17 cellular contexts compared by ENCODE assay signal in the genomic region with DNA sequence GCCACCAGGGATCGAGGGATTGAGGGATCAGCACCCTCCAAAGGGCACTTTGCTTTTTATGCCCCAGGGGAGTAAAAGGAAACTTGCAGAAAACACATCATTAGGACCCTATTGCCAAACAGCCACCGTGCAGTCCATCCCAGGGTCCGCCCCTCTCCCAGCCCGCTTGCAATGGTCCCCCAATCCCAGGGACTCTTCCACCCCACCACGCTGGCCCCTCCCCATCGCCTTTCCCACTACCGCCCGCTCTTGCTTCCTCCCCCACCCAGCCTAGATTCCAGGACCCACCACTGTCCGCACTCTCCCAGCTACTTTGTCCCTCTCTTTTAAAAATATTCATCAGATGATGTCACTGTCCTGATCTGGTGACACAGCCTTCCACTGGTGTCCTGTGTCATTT.
DNase-seq lines count a peak whose midpoint lies in the region; ATAC-seq, FAIRE-seq and TF ChIP-seq lines count a peak whose summit lies in the region.
"Had no signal": no experiment of that assay in that cellular context is flagged by ENCODE, and none has a peak within 500 bp of the region (broad histone marks: within the 10 kb centered on the region; RNA-seq: fewer than 3 reads in every experiment).

No MANE protein-coding gene starts in this region.

- CTCF ChIA-PET in K562 (lab: Yijun Ruan, JAX; ENCODE audit: low intra/inter-chr PET ratio): no interaction called here

- H3K4me3 ChIP-seq in GM23338: peak overlapping the region; percentile 43; the same call in 1 of the 2 replicates
- H3K4me3 ChIP-seq in K562: no peak overlapping the region
- peak overlapping the region; percentile 20; the same call in 1 of the 2 replicates for H3K4me3 ChIP-seq in iPS-20b (ENCODE audit: low read length)
- H3K4me3 ChIP-seq in osteoblast (ENCODE audit: insufficient read depth, low read length): no peak overlapping the region

- no peaks in the 10 kb centered on the region; the same call in 2 of the 3 replicates for H3K9me3 Mint-ChIP-seq in GM23338

- no peak for TF ChIP-seq RAD21 in K562 (CRISPR knock-in tag; conservative IDR thresholded peaks at IDR 0.05 in 1 of 2, IDR thresholded peaks at IDR 0.05 in 1 of 2)

- H3K27ac ChIP-seq in GM23338 (ENCODE audit: low read depth) (no peak overlapping the region), K562 (ENCODE audit: extremely low read depth, low read depth, low read length) (no peak overlapping the region), iPS-20b (ENCODE audit: low read length) (no peak overlapping the region), osteoblast (ENCODE audit: low read depth, low read length) (no peak overlapping the region)

- no peaks in the 10 kb centered on the region for H3K9me1 ChIP-seq in K562 (ENCODE audit: control insufficient read depth, insufficient read depth, low read length)

- H3K4me1 Mint-ChIP-seq in GM23338: peaks cover 31% of the 10 kb centered on the region

- H3K9ac ChIP-seq in K562 (ENCODE audit: insufficient read depth in 1 of 2, low read depth in 2 of 2, low read length in 2 of 2) (no peak overlapping the region), iPS-20b (ENCODE audit: low read depth, low read length) (no peak overlapping the region)

- peaks cover 12% of the 10 kb centered on the region for H3K4me1 ChIP-seq in GM23338 (ENCODE audit: insufficient read depth)
- peaks cover 0 to 6% of the 10 kb centered on the region in 2 experiments; a peak in 1 of 5 replicates for H3K4me1 ChIP-seq in K562 (replicated peaks in 1 of 2; ENCODE audit: control insufficient read depth in 2 of 2, insufficient read depth in 2 of 2, low read length in 2 of 2)
- peaks cover 3% of the 10 kb centered on the region; the same call in 1 of the 2 replicates for H3K4me1 ChIP-seq in iPS-20b (ENCODE audit: insufficient read depth, low read length)
- H3K4me1 ChIP-seq in osteoblast (ENCODE audit: insufficient read depth, low read length): no peaks in the 10 kb centered on the region

- in situ Hi-C loops in K562 (cut with MboI): no loop called here

- ATAC-seq in GM23338 (peak; percentile 64), K562 (no peak), GM18517 (IDR thresholded peaks at IDR 0.05; ENCODE audit: unreplicated experiment) (no peak), GM18502 (IDR thresholded peaks at IDR 0.05; ENCODE audit: poor library complexity, unreplicated experiment) (no peak)
- ATAC-seq: HCT116 had no signal

- no peak for TF ChIP-seq POLR2A in K562 (conservative IDR thresholded peaks at IDR 0.05)

- WGBS in K562 (ENCODE audit: insufficient coverage, low coverage, missing lambda C conversion rate): 0% methylated on average over 9 of the region's 9 CpGs

- no peak for TF ChIP-seq EP300 in K562 (IDR thresholded peaks at IDR 0.05; ENCODE audit: low read length)

- TF ChIP-seq CTCF in GM23338 (conservative IDR thresholded peaks at IDR 0.05; ENCODE audit: low read depth in 2 of 2) (no peak), K562 (IDR thresholded peaks at IDR 0.05 in 2 of 3, conservative IDR thresholded peaks at IDR 0.05 in 1 of 3; ENCODE audit: insufficient read depth in 2 of 3, low read depth in 1 of 3, low read length in 3 of 3) (no peak), osteoblast (IDR thresholded peaks at IDR 0.05; ENCODE audit: extremely low read depth, low read depth, low read length) (no peak)

- no peaks in the 10 kb centered on the region for H4K20me1 ChIP-seq in GM23338 (replicated peaks; ENCODE audit: insufficient read depth)
- H4K20me1 ChIP-seq in K562 (replicated peaks; ENCODE audit: control insufficient read depth, insufficient read depth, low read length): peaks cover 8% of the 10 kb centered on the region
- no peaks in the 10 kb centered on the region for H4K20me1 ChIP-seq in osteoblast (ENCODE audit: insufficient read depth, low read length)

- H3K9me2 ChIP-seq in GM23338 (ENCODE audit: insufficient read depth): no peaks in the 10 kb centered on the region

- POLR2A ChIA-PET in K562 (lab: Yijun Ruan, JAX): interaction anchor here (0.6 kb wide), 1 partner anchor 453 kb away, joined by 3 read pairs; no protein-coding TSS in a partner anchor

- H3K9me3 ChIP-seq in K562 (replicated peaks; ENCODE audit: control insufficient read depth, insufficient read depth, low read depth, low read length) (no peaks in the 10 kb centered on the region), iPS-20b (ENCODE audit: insufficient read depth, low read depth, low read length) (no peaks in the 10 kb centered on the region), osteoblast (ENCODE audit: low read depth, low read length) (no peaks in the 10 kb centered on the region)

- peak overlapping the region; percentile 43; the same call in 2 of the 3 replicates for H3K4me3 Mint-ChIP-seq in GM23338
- H3K4me3 Mint-ChIP-seq: CD4-positive, CD25-positive, alpha-beta regulatory T cell had no signal

- DNase-seq in GM23338 (ENCODE audit: low spot score) (peak; percentile 64), K562 (ENCODE audit: extremely low read depth in 1 of 4, low spot score in 3 of 4) (no peak), osteoblast (ENCODE audit: insufficient read length, low spot score, missing footprints) (peak; percentile 78), globus pallidus (ENCODE audit: low spot score) (no peak), OCI-M2 (lab: John Stamatoyannopoulos, UW; ENCODE audit: unreplicated experiment) (no peak)
- DNase-seq: ACHN; AML-193; CD4-positive, CD25-positive, alpha-beta regulatory T cell; NCI-H1417 treated with DMSO at 0.1 percent for 48 hours; NCI-H2029; NCI-H446; NCI-H748 treated with DMSO at 0.1 percent for 48 hours had no signal

- H3F3A ChIP-seq in GM23338 (replicated peaks; ENCODE audit: low read depth): no peaks in the 10 kb centered on the region

- intact Hi-C loops in K562 (cut with micrococcal nuclease): no loop called here

- no TSS peak for BruUV-seq in K562 (replicated peaks; lab: Mats Ljungman, UMichigan)

- H3K36me3 Mint-ChIP-seq in GM23338 (ENCODE audit: low read depth): no peaks in the 10 kb centered on the region
- H3K36me3 Mint-ChIP-seq: CD4-positive, CD25-positive, alpha-beta regulatory T cell had no signal

- peaks cover 20% of the 10 kb centered on the region for H3K27me3 Mint-ChIP-seq in GM23338 (ENCODE audit: insufficient read depth, low read depth, poor library complexity)

- H3K27ac Mint-ChIP-seq in GM23338: no peak overlapping the region

- H3K36me3 ChIP-seq in GM23338 (ENCODE audit: insufficient read depth) (no peaks in the 10 kb centered on the region), K562 (ENCODE audit: control insufficient read depth, insufficient read depth, low read length) (no peaks in the 10 kb centered on the region), iPS-20b (ENCODE audit: insufficient read depth, low read depth, low read length) (no peaks in the 10 kb centered on the region), osteoblast (ENCODE audit: insufficient read depth, low read length) (no peaks in the 10 kb centered on the region)

- H3K4me2 ChIP-seq in GM23338 (peak overlapping the region; percentile 71), K562 (ENCODE audit: insufficient read depth, low read length) (no peak overlapping the region), osteoblast (ENCODE audit: insufficient read depth, low read length) (no peak overlapping the region)

- H3K27me3 ChIP-seq in GM23338 (ENCODE audit: insufficient read depth) (no peaks in the 10 kb centered on the region), K562 (ENCODE audit: control insufficient read depth in 2 of 2, insufficient read depth in 2 of 2, low read length in 2 of 2) (peaks cover 14 to 66% of the 10 kb centered on the region in 2 experiments; a peak in 4 of 5 replicates), iPS-20b (ENCODE audit: insufficient read depth, low read length) (no peaks in the 10 kb centered on the region; the same call in 1 of the 2 replicates), osteoblast (ENCODE audit: insufficient read depth, low read length) (no peaks in the 10 kb centered on the region)

- peak overlapping the region; percentile 59; the same call in 1 of the 2 replicates for H2AFZ ChIP-seq in GM23338
- no peak overlapping the region for H2AFZ ChIP-seq in K562 (ENCODE audit: low read depth, low read length)
- no peak overlapping the region for H2AFZ ChIP-seq in osteoblast (ENCODE audit: low read length)

- FAIRE-seq in K562 (lab: Jason Lieb, UNC): no peak
- FAIRE-seq: HTR-8/SVneo had no signal

- H3K79me2 ChIP-seq in GM23338 (replicated peaks; ENCODE audit: insufficient read depth) (no peaks in the 10 kb centered on the region), K562 (ENCODE audit: control insufficient read depth, insufficient read depth, low read length) (no peaks in the 10 kb centered on the region), osteoblast (ENCODE audit: insufficient read depth, low read length) (no peaks in the 10 kb centered on the region)

TF ChIP-seq in GM23338, 12 proteins besides CTCF, POLR2A, EP300 and RAD21 (continues in another document):
- no peak for TF ChIP-seq EZH2 (IDR thresholded peaks at IDR 0.05; ENCODE audit: low read depth, unreplicated experiment)

TF ChIP-seq in K562, 482 proteins besides CTCF, POLR2A, EP300 and RAD21 (continues in another document):
- TF ChIP-seq SMAD3 (CRISPR knock-in tag; conservative IDR thresholded peaks at IDR 0.05): no peak
- TF ChIP-seq TARDBP (IDR thresholded peaks at IDR 0.05): no peak
- no peak for TF ChIP-seq MCM2 (IDR thresholded peaks at IDR 0.05; ENCODE audit: low read depth)

Comparison
In these comparisons a context has a peak if more than half of its experiments do, and no peak if none do; other contexts are left out.
1. DNase-seq: peak in GM23338 (single experiment) and osteoblast (single experiment); none in K562 (0 of 4), globus pallidus (single experiment) and OCI-M2 (single experiment).
2. H3K4me3 ChIP-seq: peak in GM23338 (single experiment) and iPS-20b (single experiment); none in K562 (single experiment) and osteoblast (single experiment).